8 cellular contexts compared by ENCODE assay signal in genomic region chr12:122979001-122979907, GRCh38. TPM values are rescaled to one million over a fixed set of nuclear protein-coding genes. Genes with fewer than 3 reads are reported as not detected.
DNase-seq lines count a peak whose midpoint lies in the region; ATAC-seq, FAIRE-seq and TF ChIP-seq lines count a peak whose summit lies in the region.

No MANE protein-coding gene starts in this region.

- in situ Hi-C loops in GM12878 (cut with MboI): loop anchor here (5.0 kb wide), 1 partner anchor 253 kb away; the partner anchor contains the start of genes MPHOSPH9 and MTRFR

- TF ChIP-seq CTCF in cardiac muscle cell (IDR thresholded peaks at IDR 0.05; ENCODE audit: low read depth, low read length) (no peak), GM12878 (IDR thresholded peaks at IDR 0.05 in 2 of 3, conservative IDR thresholded peaks at IDR 0.05 in 1 of 3; ENCODE audit: control insufficient read depth in 2 of 3, extremely low read depth in 1 of 3, insufficient read depth in 1 of 3, low read depth in 3 of 3, low read length in 3 of 3) (no peak), uterus (IDR thresholded peaks at IDR 0.05) (no peak), thyroid gland (IDR thresholded peaks at IDR 0.05) (no peak)

- H4K20me1 ChIP-seq in GM12878 (ENCODE audit: control insufficient read depth, insufficient read depth): no peaks in the 10 kb centered on the region

- ATAC-seq in left cardiac atrium (no peak), GM12878 (no peak), memory B cell (ENCODE audit: low read depth) (no peak), GM21515 (IDR thresholded peaks at IDR 0.05; ENCODE audit: unreplicated experiment) (no peak)

- intact Hi-C loops in left cardiac atrium (cut with DNase I): loop anchor here in 1 of 2 donors (5.0 kb wide), 1 partner anchor 253 kb away; the partner anchor contains the start of genes MPHOSPH9 and MTRFR
- intact Hi-C loops in GM12878 (cut with micrococcal nuclease; ENCODE audit: unreplicated experiment): no loop called here
- intact Hi-C loops in uterus (cut with DNase I; ENCODE audit: low total_unique reads): no loop called here
- intact Hi-C loops in thyroid gland (cut with DNase I): no loop called here

- no peak for TF ChIP-seq EP300 in GM12878 (IDR thresholded peaks at IDR 0.05; ENCODE audit: borderline replicate concordance in 1 of 2, control insufficient read depth in 1 of 2, low read depth in 2 of 2, low read length in 2 of 2)

- peak overlapping the region; percentile 82 for H3K4me2 ChIP-seq in GM12878 (ENCODE audit: control insufficient read depth, insufficient read depth)

- H3K36me3 Mint-ChIP-seq in memory B cell: peaks cover 4% of the 10 kb centered on the region

- H3K9me3 ChIP-seq in cardiac muscle cell (ENCODE audit: low read depth): no peaks in the 10 kb centered on the region
- H3K9me3 ChIP-seq in GM12878 (replicated peaks; ENCODE audit: control insufficient read depth, insufficient read depth, low read length): no peaks in the 10 kb centered on the region
- no peaks in the 10 kb centered on the region for H3K9me3 ChIP-seq in uterus
- no peaks in the 10 kb centered on the region for H3K9me3 ChIP-seq in thyroid gland

- RAD21 ChIA-PET in GM12878 (lab: Charles Lee; ENCODE audit: unreplicated experiment): interaction anchor here (0.6 to 1.6 kb wide), 2 partner anchors 11 to 259 kb away, joined by 3 to 5 read pairs; no protein-coding TSS in a partner anchor

- CTCF ChIA-PET in GM12878 (lab: Yijun Ruan, JAX): interaction anchor here (1.0 to 2.1 kb wide), 2 partner anchors 258 to 604 kb away, joined by 3 to 7 read pairs; no protein-coding TSS in a partner anchor

- H3K9me3 Mint-ChIP-seq in memory B cell: no peaks in the 10 kb centered on the region

- 69% methylated on average over 24 of the region's 28 CpGs for WGBS in GM12878 (ENCODE audit: insufficient coverage, insufficient replicate concordance, low lambda C conversion rate, missing lambda C conversion rate)
- WGBS in thyroid gland, 2 donors: 68 to 72% methylated on average over 16 to 19 of the region's 28 CpGs

- TF ChIP-seq POLR2A in GM12878 (IDR thresholded peaks at IDR 0.05; ENCODE audit: low read depth, low read length) (no peak), uterus (IDR thresholded peaks at IDR 0.05) (no peak), thyroid gland (IDR thresholded peaks at IDR 0.05) (no peak)

- no peaks in the 10 kb centered on the region for H3K27me3 Mint-ChIP-seq in memory B cell

- FAIRE-seq in GM12878 (lab: Jason Lieb, UNC): no peak

- peaks cover 39% of the 10 kb centered on the region for H3K79me2 ChIP-seq in GM12878 (ENCODE audit: control insufficient read depth, insufficient read depth, low read length)

- no peak overlapping the region for H3K27ac ChIP-seq in cardiac muscle cell
- peak overlapping the region; percentile 75 for H3K27ac ChIP-seq in GM12878 (ENCODE audit: control insufficient read depth, insufficient read depth)
- peak overlapping the region; percentile 77 to 96 for H3K27ac ChIP-seq in uterus
- H3K27ac ChIP-seq in thyroid gland: no peak overlapping the region

- POLR2A ChIA-PET in GM12878 (lab: Charles Lee): interaction anchor here (0.6 to 2.0 kb wide), 3 partner anchors 10 to 253 kb away, joined by 3 to 8 read pairs (median 6); partner anchors contain the start of genes MPHOSPH9 and MTRFR

- H3K4me3 ChIP-seq in cardiac muscle cell (peak overlapping the region; percentile 90), GM12878 (peak overlapping the region; percentile 96), uterus (peak overlapping the region in 1 of 2 donors; percentile 99), thyroid gland (replicated peaks in 1 of 3) (peak overlapping the region in 1 of 3 donors; percentile 98)

- no peak for TF ChIP-seq RAD21 in GM12878 (IDR thresholded peaks at IDR 0.05; ENCODE audit: insufficient read depth, low read depth, low read length)

- H3K4me1 ChIP-seq in cardiac muscle cell (ENCODE audit: low read depth): peaks cover 16% of the 10 kb centered on the region
- H3K4me1 ChIP-seq in GM12878 (ENCODE audit: control insufficient read depth, insufficient read depth, low read length): peaks cover 30% of the 10 kb centered on the region
- H3K4me1 ChIP-seq in uterus: peaks cover 5 to 39% of the 10 kb centered on the region in 2 donors
- H3K4me1 ChIP-seq in thyroid gland: peaks cover 31 to 56% of the 10 kb centered on the region in 2 donors

- no TSS peak for BruUV-seq in GM12878 (replicated peaks; lab: Mats Ljungman, UMichigan)

- H3K36me3 ChIP-seq in cardiac muscle cell: no peaks in the 10 kb centered on the region
- peaks cover 0 to 6% of the 10 kb centered on the region in 2 experiments; a peak in 2 of 4 replicates for H3K36me3 ChIP-seq in GM12878 (ENCODE audit: control insufficient read depth in 2 of 2, insufficient read depth in 2 of 2, low read length in 1 of 2)
- H3K36me3 ChIP-seq in uterus: no peaks in the 10 kb centered on the region
- H3K36me3 ChIP-seq in thyroid gland: no peaks in the 10 kb centered on the region

- no peak overlapping the region for H3K27ac Mint-ChIP-seq in memory B cell

- SMC1A ChIA-PET in GM12878 (lab: Charles Lee; ENCODE audit: uncharacterized antibody, unreplicated experiment): interaction anchor here (0.7 to 1.7 kb wide), 4 partner anchors 9 to 258 kb away, joined by 3 read pairs; no protein-coding TSS in a partner anchor

- H3K4me1 Mint-ChIP-seq in memory B cell: peaks cover 28% of the 10 kb centered on the region

- H3K27me3 ChIP-seq in cardiac muscle cell (no peaks in the 10 kb centered on the region), GM12878 (replicated peaks in 1 of 2; ENCODE audit: control insufficient read depth in 2 of 2, insufficient read depth in 2 of 2, low read length in 1 of 2) (no peaks in the 10 kb centered on the region), uterus (no peaks in the 10 kb centered on the region), thyroid gland (no peaks in the 10 kb centered on the region)

- peak overlapping the region; percentile 83 for H3K9ac ChIP-seq in GM12878 (ENCODE audit: control insufficient read depth, insufficient read depth, low read length)

- peak overlapping the region; percentile 80; the same call in 1 of the 2 replicates for H2AFZ ChIP-seq in GM12878 (ENCODE audit: control insufficient read depth, low read depth, low read length)

- no peak for DNase-seq in cardiac muscle cell (ENCODE audit: low read depth in 1 of 2, low spot score in 1 of 2)
- no peak for DNase-seq in left cardiac atrium
- no peak for DNase-seq in GM12878 (ENCODE audit: low read depth, low spot score)
- no peak for DNase-seq in memory B cell (ENCODE audit: low spot score in 2 of 2)
- peak in 1 of 2 donors; percentile 15 for DNase-seq in uterus
- DNase-seq in thyroid gland: no peak
- no peak for DNase-seq in AG08396 (ENCODE audit: low spot score)

- H3K4me3 Mint-ChIP-seq in memory B cell: peak overlapping the region; percentile 93

RNA-seq across cellular contexts. Expression of gene ARL6IP4, which starts 1.2 kb away (rescaled TPM):
- total RNA-seq in cardiac muscle cell (204 and 253 TPM in 2 replicates), left cardiac atrium (100 to 1,000 TPM; 159 to 176 TPM), GM12878 (2014; rRNA removed) (190 TPM in 2 replicates), GM12878 (2014; rRNA removed; fragmentation: Illumina TruSeq; extraction: Trizol) (174 and 188 TPM in 2 replicates), GM12878 (2021) (200 and 201 TPM in 2 replicates), uterus (100 to 1,000 TPM in 3 of 4 donors, 10 to 100 TPM in 1; 85.9 to 314 (median 207) TPM), thyroid gland (100 to 1,000 TPM; 210 to 281 (median 262) TPM)
- polyA plus RNA-seq in cardiac muscle cell (274 and 323 TPM in 2 replicates), GM12878 (2011; rRNA removed) (106 and 137 TPM in 2 replicates), GM12878 (2014; fragmentation: Illumina TruSeq; extraction: Trizol) (53.4 and 144 TPM in 2 replicates), GM12878 (2014; fragmentation: Nextera tagmentation; extraction: Ambion mirVana) (10 to 100 TPM in 1 of 2 experiments, 1 to 10 TPM in 1; 2.5 to 14.1 TPM), GM12878 (2014; rRNA removed) (188 and 210 TPM in 2 replicates), GM12878 (2016; fragmentation: Nextera tagmentation; extraction: Ambion mirVana) (100 to 1,000 TPM; 319 to 320 TPM)
- total RNA-seq in GM12878 (2013; cell fraction: nucleolus; rRNA removed): 25.4 and 26.0 TPM in 2 replicates
- 52.4 TPM for polyA plus RNA-seq in GM12878 (2011; ENCODE audit: low read depth)
- 140 and 213 TPM in 2 replicates for polyA plus RNA-seq in GM12878 (2011; cell fraction: cytosol; rRNA removed)
- polyA plus RNA-seq in GM12878 (2011; cell fraction: nucleus; rRNA removed): 267 and 296 TPM in 2 replicates
- 131 and 139 TPM in 2 replicates for polyA plus RNA-seq in GM12878 (2012)
- 32.8 and 49.1 TPM in 2 replicates for polyA minus RNA-seq in GM12878 (2011; rRNA and poly(A)+ RNA removed)
- 21.2 and 37.3 TPM in 2 replicates for polyA minus RNA-seq in GM12878 (2011; cell fraction: cytosol; rRNA and poly(A)+ RNA removed)
- polyA minus RNA-seq in GM12878 (2011; cell fraction: nucleus; rRNA and poly(A)+ RNA removed): 13.5 and 17.7 TPM in 2 replicates

RNA-seq across cellular contexts. Expression of gene OGFOD2, which starts 4.2 kb away (rescaled TPM):
- total RNA-seq in cardiac muscle cell: 39.3 and 44.4 TPM in 2 replicates
- 22.8 and 41.8 TPM in 2 replicates for polyA plus RNA-seq in cardiac muscle cell
- 10 to 100 TPM; 10.5 to 14.1 TPM for total RNA-seq in left cardiac atrium
- total RNA-seq in GM12878 (2013; cell fraction: nucleolus; rRNA removed): 27.8 and 32.6 TPM in 2 replicates
- total RNA-seq in GM12878 (2014; rRNA removed): 14.3 and 16.9 TPM in 2 replicates
- total RNA-seq in GM12878 (2014; rRNA removed; fragmentation: Illumina TruSeq; extraction: Trizol): 5.4 and 6.3 TPM in 2 replicates
- 18.7 and 21.8 TPM in 2 replicates for total RNA-seq in GM12878 (2021)
- 3.8 TPM for polyA plus RNA-seq in GM12878 (2011; ENCODE audit: low read depth)
- 9.2 and 15.6 TPM in 2 replicates for polyA plus RNA-seq in GM12878 (2011; rRNA removed)
- 22.2 and 29.7 TPM in 2 replicates for polyA plus RNA-seq in GM12878 (2011; cell fraction: cytosol; rRNA removed)
- polyA plus RNA-seq in GM12878 (2011; cell fraction: nucleus; rRNA removed): 133 TPM in 2 replicates
- polyA plus RNA-seq in GM12878 (2012): 11.6 and 12.2 TPM in 2 replicates
- 3.3 and 4.5 TPM in 2 replicates for polyA plus RNA-seq in GM12878 (2014; fragmentation: Illumina TruSeq; extraction: Trizol)
- 1 to 10 TPM in 1 of 2 experiments, under 1 TPM in 1; 0.93 to 1.8 TPM for polyA plus RNA-seq in GM12878 (2014; fragmentation: Nextera tagmentation; extraction: Ambion mirVana)
- 28.0 and 29.2 TPM in 2 replicates for polyA plus RNA-seq in GM12878 (2014; rRNA removed)
- 10 to 100 TPM; 27.3 to 28.6 TPM for polyA plus RNA-seq in GM12878 (2016; fragmentation: Nextera tagmentation; extraction: Ambion mirVana)
- polyA minus RNA-seq in GM12878 (2011; rRNA and poly(A)+ RNA removed): 12.7 and 19.0 TPM in 2 replicates
- 4.3 and 8.1 TPM in 2 replicates for polyA minus RNA-seq in GM12878 (2011; cell fraction: cytosol; rRNA and poly(A)+ RNA removed)
- polyA minus RNA-seq in GM12878 (2011; cell fraction: nucleus; rRNA and poly(A)+ RNA removed): 25.4 and 30.1 TPM in 2 replicates
- 100 to 1,000 TPM in 1 of 4 donors, 10 to 100 TPM in 3; 13.3 to 133 (median 16.8) TPM for total RNA-seq in uterus
- total RNA-seq in thyroid gland: 10 to 100 TPM in 3 of 4 donors, 1 to 10 TPM in 1; 5.9 to 16.3 (median 15.5) TPM

RNA-seq across cellular contexts. Expression of gene ABCB9, which starts 13.0 kb away (rescaled TPM):
- 9.7 and 13.0 TPM in 2 replicates for total RNA-seq in cardiac muscle cell
- 5.2 and 10.0 TPM in 2 replicates for polyA plus RNA-seq in cardiac muscle cell
- 1 to 10 TPM; 5.7 to 5.8 TPM for total RNA-seq in left cardiac atrium
- 6.3 and 9.0 TPM in 2 replicates for total RNA-seq in GM12878 (2013; cell fraction: nucleolus; rRNA removed)
- total RNA-seq in GM12878 (2014; rRNA removed): 4.0 and 4.1 TPM in 2 replicates
- 2.7 and 3.0 TPM in 2 replicates for total RNA-seq in GM12878 (2014; rRNA removed; fragmentation: Illumina TruSeq; extraction: Trizol)
- total RNA-seq in GM12878 (2021): 3.7 and 4.9 TPM in 2 replicates
- polyA plus RNA-seq in GM12878 (2011; ENCODE audit: low read depth): 0.63 TPM
- 0.58 and 0.85 TPM in 2 replicates for polyA plus RNA-seq in GM12878 (2011; rRNA removed)
- polyA plus RNA-seq in GM12878 (2011; cell fraction: cytosol; rRNA removed): 0.69 and 0.87 TPM in 2 replicates
- 2.0 and 2.6 TPM in 2 replicates for polyA plus RNA-seq in GM12878 (2011; cell fraction: nucleus; rRNA removed)
- polyA plus RNA-seq in GM12878 (2012): 1.6 and 2.9 TPM in 2 replicates
- 0.65 and 1.4 TPM in 2 replicates for polyA plus RNA-seq in GM12878 (2014; fragmentation: Illumina TruSeq; extraction: Trizol)
- polyA plus RNA-seq in GM12878 (2014; fragmentation: Nextera tagmentation; extraction: Ambion mirVana): under 1 TPM; 0.37 to 0.43 TPM
- polyA plus RNA-seq in GM12878 (2014; rRNA removed): 4.6 and 5.3 TPM in 2 replicates
- 1 to 10 TPM; 3.2 to 4.3 TPM for polyA plus RNA-seq in GM12878 (2016; fragmentation: Nextera tagmentation; extraction: Ambion mirVana)
- polyA minus RNA-seq in GM12878 (2011; rRNA and poly(A)+ RNA removed): 2.5 and 3.1 TPM in 2 replicates
- polyA minus RNA-seq in GM12878 (2011; cell fraction: cytosol; rRNA and poly(A)+ RNA removed): 0.94 and 1.2 TPM in 2 replicates
- 1.9 and 3.5 TPM in 2 replicates for polyA minus RNA-seq in GM12878 (2011; cell fraction: nucleus; rRNA and poly(A)+ RNA removed)
- 1 to 10 TPM; 2.0 to 8.6 (median 6.1) TPM for total RNA-seq in uterus
- total RNA-seq in thyroid gland: 1 to 10 TPM; 4.9 to 6.8 (median 5.3) TPM

Comparison
In these comparisons a context has a peak if more than half of its experiments do, and no peak if none do; other contexts are left out.
1. H3K27ac ChIP-seq: peak in GM12878 (single experiment) and uterus (2 of 2); none in cardiac muscle cell (single experiment) and thyroid gland (0 of 3).